In the genomic region with DNA sequence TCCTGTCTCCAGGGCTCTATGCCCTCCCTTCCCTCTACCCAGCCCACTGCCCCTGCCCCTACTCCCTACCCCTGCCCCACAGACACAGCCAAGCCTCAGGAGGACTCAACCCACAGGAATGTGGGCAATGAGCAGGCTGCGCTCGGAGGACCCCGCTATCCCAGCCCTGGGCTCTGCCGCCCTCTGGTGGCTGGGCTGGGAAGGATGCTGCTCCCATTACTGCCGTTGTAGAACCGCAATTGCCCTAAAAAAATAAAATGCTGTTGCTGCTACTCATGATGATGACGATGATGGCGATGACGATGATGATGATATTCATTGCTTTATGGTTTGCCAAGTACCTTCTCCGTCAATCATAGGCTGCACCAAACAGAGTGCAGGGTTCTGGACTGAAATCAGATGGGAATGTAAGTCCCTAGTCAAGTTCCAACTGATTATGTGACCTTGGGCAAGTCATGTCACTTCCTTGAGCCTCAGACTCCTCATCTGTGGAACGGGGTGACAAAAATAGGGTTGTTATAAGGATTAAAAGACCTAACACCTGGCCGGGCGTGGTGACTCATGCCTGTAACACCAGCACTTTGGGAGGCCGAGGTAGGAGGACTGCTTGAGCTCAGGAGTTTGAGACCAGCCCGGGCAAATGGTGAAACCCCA, we compare ENCODE assay signal across 9 cellular contexts. TPM values are rescaled to one million over a fixed set of nuclear protein-coding genes. Genes with fewer than 3 reads are reported as not detected.
A peak's percentile ranks its signal among the peaks of the same experiment; 100 is the strongest.
DNase-seq lines count a peak whose midpoint lies in the region; ATAC-seq, FAIRE-seq and TF ChIP-seq lines count a peak whose summit lies in the region.
"Had no signal": no experiment of that assay in that cellular context is flagged by ENCODE, and none has a peak within 500 bp of the region (broad histone marks: within the 10 kb centered on the region; RNA-seq: fewer than 3 reads in every experiment).

No MANE protein-coding gene starts in this region.

- H3K27ac ChIP-seq in pancreas = no peak overlapping the region
- H3K27ac ChIP-seq in upper lobe of left lung = no peak overlapping the region

- peak; percentile 100 for TF ChIP-seq RAD21 in Ishikawa (IDR thresholded peaks at IDR 0.05; ENCODE audit: low read depth)

- TF ChIP-seq POLR2A in upper lobe of left lung (IDR thresholded peaks at IDR 0.05) = no peak

- peak; percentile 59 for DNase-seq in DMS114 treated with DMSO at 0.1 percent for 48 hours (lab: John Stamatoyannopoulos, UW; ENCODE audit: unreplicated experiment)
- DNase-seq in SK-N-DZ (ENCODE audit: low spot score) = peak; percentile 45
- DNase-seq in activated gamma-delta T cell treated with anti-CD3 and anti-CD28 coated beads, Interleukin-2, amount 50 U/mL, for 16 hours (ENCODE audit: low read depth) = peak; percentile 63
- peak; percentile 59 for DNase-seq in foreskin melanocyte
- peak; percentile 56 to 92 (median 80) for DNase-seq in pancreas
- peak; percentile 75 to 93 for DNase-seq in upper lobe of left lung

- no peaks in the 10 kb centered on the region for H3K4me1 ChIP-seq in pancreas
- peaks cover 8 to 18% (median 12%) of the 10 kb centered on the region in 4 donors for H3K4me1 ChIP-seq in upper lobe of left lung

- H3K4me3 ChIP-seq in pancreas (no peak overlapping the region), upper lobe of left lung (no peak overlapping the region)

- TF ChIP-seq CTCF in pancreas (IDR thresholded peaks at IDR 0.05) (peak; percentile 82 to 95 (median 88)), upper lobe of left lung (IDR thresholded peaks at IDR 0.05) (peak; percentile 89 to 96 (median 94))

- WGBS in pancreas, 2 donors = 14 to 16% methylated on average over 15 of the region's 15 CpGs
- WGBS in upper lobe of left lung, 2 donors = 22 to 30% methylated on average over 10 to 15 of the region's 15 CpGs

- H3K36me3 ChIP-seq in pancreas (no peaks in the 10 kb centered on the region), upper lobe of left lung (no peaks in the 10 kb centered on the region)

- H3K27me3 ChIP-seq in pancreas (no peaks in the 10 kb centered on the region), upper lobe of left lung (no peaks in the 10 kb centered on the region)

- TF ChIP-seq EP300 in Ishikawa (IDR thresholded peaks at IDR 0.05; ENCODE audit: borderline replicate concordance) = no peak
- no peak for TF ChIP-seq EP300 in upper lobe of left lung (IDR thresholded peaks at IDR 0.05)

- ATAC-seq in pancreas (peak; percentile 81 to 97 (median 84)), upper lobe of left lung (ENCODE audit: low FRiP score in 2 of 2) (peak; percentile 66 to 88), HG03469 (IDR thresholded peaks at IDR 0.05; ENCODE audit: unreplicated experiment) (no peak)

- H3K9me3 ChIP-seq in pancreas = no peaks in the 10 kb centered on the region
- no peaks in the 10 kb centered on the region for H3K9me3 ChIP-seq in upper lobe of left lung

- FAIRE-seq in pancreas (lab: Jason Lieb, UNC) = no peak
- FAIRE-seq: TTC549 had no signal

- intact Hi-C loops in pancreas (cut with DNase I) = loop anchor here in 1 of 3 donors (2.0 kb wide), 1 partner anchor 105 kb away; no protein-coding TSS in a partner anchor

TF ChIP-seq in Ishikawa, 13 proteins besides CTCF, POLR2A, EP300 and RAD21:
- TF ChIP-seq EGR1 (IDR thresholded peaks at IDR 0.05) = no peak
- 0 out of 2 replicates have a peak, but pooled peaks have one; percentile 22 for TF ChIP-seq YY1 (IDR thresholded peaks at IDR 0.05; ENCODE audit: low read depth)
- no peak for TF ChIP-seq NFIC (IDR thresholded peaks at IDR 0.05)
- TF ChIP-seq TAF1 (IDR thresholded peaks at IDR 0.05; ENCODE audit: low read depth) = no peak
- no peak for TF ChIP-seq CREB1 (IDR thresholded peaks at IDR 0.05; ENCODE audit: low read depth)
- TF ChIP-seq, protein P1, sequence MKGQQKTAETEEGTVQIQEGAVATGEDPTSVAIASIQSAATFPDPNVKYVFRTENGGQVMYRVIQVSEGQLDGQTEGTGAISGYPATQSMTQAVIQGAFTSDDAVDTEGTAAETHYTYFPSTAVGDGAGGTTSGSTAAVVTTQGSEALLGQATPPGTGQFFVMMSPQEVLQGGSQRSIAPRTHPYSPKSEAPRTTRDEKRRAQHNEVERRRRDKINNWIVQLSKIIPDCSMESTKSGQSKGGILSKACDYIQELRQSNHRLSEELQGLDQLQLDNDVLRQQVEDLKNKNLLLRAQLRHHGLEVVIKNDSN (IDR thresholded peaks at IDR 0.05) = no peak
- TF ChIP-seq, protein P2, sequence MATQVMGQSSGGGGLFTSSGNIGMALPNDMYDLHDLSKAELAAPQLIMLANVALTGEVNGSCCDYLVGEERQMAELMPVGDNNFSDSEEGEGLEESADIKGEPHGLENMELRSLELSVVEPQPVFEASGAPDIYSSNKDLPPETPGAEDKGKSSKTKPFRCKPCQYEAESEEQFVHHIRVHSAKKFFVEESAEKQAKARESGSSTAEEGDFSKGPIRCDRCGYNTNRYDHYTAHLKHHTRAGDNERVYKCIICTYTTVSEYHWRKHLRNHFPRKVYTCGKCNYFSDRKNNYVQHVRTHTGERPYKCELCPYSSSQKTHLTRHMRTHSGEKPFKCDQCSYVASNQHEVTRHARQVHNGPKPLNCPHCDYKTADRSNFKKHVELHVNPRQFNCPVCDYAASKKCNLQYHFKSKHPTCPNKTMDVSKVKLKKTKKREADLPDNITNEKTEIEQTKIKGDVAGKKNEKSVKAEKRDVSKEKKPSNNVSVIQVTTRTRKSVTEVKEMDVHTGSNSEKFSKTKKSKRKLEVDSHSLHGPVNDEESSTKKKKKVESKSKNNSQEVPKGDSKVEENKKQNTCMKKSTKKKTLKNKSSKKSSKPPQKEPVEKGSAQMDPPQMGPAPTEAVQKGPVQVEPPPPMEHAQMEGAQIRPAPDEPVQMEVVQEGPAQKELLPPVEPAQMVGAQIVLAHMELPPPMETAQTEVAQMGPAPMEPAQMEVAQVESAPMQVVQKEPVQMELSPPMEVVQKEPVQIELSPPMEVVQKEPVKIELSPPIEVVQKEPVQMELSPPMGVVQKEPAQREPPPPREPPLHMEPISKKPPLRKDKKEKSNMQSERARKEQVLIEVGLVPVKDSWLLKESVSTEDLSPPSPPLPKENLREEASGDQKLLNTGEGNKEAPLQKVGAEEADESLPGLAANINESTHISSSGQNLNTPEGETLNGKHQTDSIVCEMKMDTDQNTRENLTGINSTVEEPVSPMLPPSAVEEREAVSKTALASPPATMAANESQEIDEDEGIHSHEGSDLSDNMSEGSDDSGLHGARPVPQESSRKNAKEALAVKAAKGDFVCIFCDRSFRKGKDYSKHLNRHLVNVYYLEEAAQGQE (IDR thresholded peaks at IDR 0.05; ENCODE audit: low read depth) = no peak
- TF ChIP-seq FOXM1 (IDR thresholded peaks at IDR 0.05; ENCODE audit: borderline replicate concordance, low read depth) = no peak
- peak; percentile 39; the same call in 1 of the 2 replicates for TF ChIP-seq TEAD4 (IDR thresholded peaks at IDR 0.05)
- TF ChIP-seq, protein P3, sequence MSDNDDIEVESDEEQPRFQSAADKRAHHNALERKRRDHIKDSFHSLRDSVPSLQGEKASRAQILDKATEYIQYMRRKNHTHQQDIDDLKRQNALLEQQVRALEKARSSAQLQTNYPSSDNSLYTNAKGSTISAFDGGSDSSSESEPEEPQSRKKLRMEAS (IDR thresholded peaks at IDR 0.05) = 0 out of 2 replicates have a peak, but pooled peaks have one; percentile 28
- TF ChIP-seq ZBTB7A (IDR thresholded peaks at IDR 0.05; ENCODE audit: low read depth) = peak; percentile 73; the same call in 1 of the 2 replicates
- no peak for TF ChIP-seq TCF12 (IDR thresholded peaks at IDR 0.05; ENCODE audit: low read depth)
- TF ChIP-seq CEBPB (IDR thresholded peaks at IDR 0.05) = no peak
TF ChIP-seq in Ishikawa: peak in this region for 4.

RNA-seq across cellular contexts. Expression of a gene that starts 24.6 kb away (rescaled TPM):
- polyA plus RNA-seq in SK-N-DZ (2014; cell fraction: cytosol; rRNA removed) = 9.4 and 19.9 TPM in 2 replicates
- polyA plus RNA-seq in SK-N-DZ (2014; cell fraction: nucleus; rRNA removed) = 41.7 and 43.1 TPM in 2 replicates
- total RNA-seq in pancreas = 10 to 100 TPM in 2 of 6 donors, 1 to 10 TPM in 4; 5.0 to 10.7 (median 7.9) TPM
- polyA plus RNA-seq in pancreas = 10 to 100 TPM; 15.6 to 17.1 TPM
- total RNA-seq in upper lobe of left lung = 10 to 100 TPM in 4 of 6 donors, 1 to 10 TPM in 2; 3.5 to 70.2 (median 12.6) TPM

RNA-seq across cellular contexts. Expression of a gene that starts 32.0 kb away (rescaled TPM):
- 0.08 TPM in 1 of 2 replicates, not detected in the other for polyA plus RNA-seq in SK-N-DZ (2014; cell fraction: cytosol; rRNA removed)
- polyA plus RNA-seq in SK-N-DZ (2014; cell fraction: nucleus; rRNA removed) = 0.05 TPM in 1 of 2 replicates, not detected in the other
- total RNA-seq in pancreas (10 to 100 TPM in 3 of 6 donors, 1 to 10 TPM in 3; 6.5 to 11.8 (median 10.1) TPM), upper lobe of left lung (10 to 100 TPM; 21.0 to 66.3 (median 38.7) TPM)
- polyA plus RNA-seq in pancreas = 10 to 100 TPM; 13.8 to 17.1 TPM

RNA-seq across cellular contexts. Expression of a gene that starts 49.1 kb away (rescaled TPM):
- polyA plus RNA-seq in SK-N-DZ (2014; cell fraction: cytosol; rRNA removed) = 2.0 and 2.8 TPM in 2 replicates
- polyA plus RNA-seq in SK-N-DZ (2014; cell fraction: nucleus; rRNA removed) = 1.5 and 2.3 TPM in 2 replicates
- total RNA-seq in pancreas = 1 to 10 TPM; 3.3 to 9.1 (median 4.0) TPM
- polyA plus RNA-seq in pancreas = 1 to 10 TPM; 2.2 to 4.0 TPM
- total RNA-seq in upper lobe of left lung = 10 to 100 TPM in 2 of 6 donors, 1 to 10 TPM in 4; 3.0 to 11.6 (median 8.0) TPM
